ENCODE assay signal across 10 cellular contexts in the genomic region with DNA sequence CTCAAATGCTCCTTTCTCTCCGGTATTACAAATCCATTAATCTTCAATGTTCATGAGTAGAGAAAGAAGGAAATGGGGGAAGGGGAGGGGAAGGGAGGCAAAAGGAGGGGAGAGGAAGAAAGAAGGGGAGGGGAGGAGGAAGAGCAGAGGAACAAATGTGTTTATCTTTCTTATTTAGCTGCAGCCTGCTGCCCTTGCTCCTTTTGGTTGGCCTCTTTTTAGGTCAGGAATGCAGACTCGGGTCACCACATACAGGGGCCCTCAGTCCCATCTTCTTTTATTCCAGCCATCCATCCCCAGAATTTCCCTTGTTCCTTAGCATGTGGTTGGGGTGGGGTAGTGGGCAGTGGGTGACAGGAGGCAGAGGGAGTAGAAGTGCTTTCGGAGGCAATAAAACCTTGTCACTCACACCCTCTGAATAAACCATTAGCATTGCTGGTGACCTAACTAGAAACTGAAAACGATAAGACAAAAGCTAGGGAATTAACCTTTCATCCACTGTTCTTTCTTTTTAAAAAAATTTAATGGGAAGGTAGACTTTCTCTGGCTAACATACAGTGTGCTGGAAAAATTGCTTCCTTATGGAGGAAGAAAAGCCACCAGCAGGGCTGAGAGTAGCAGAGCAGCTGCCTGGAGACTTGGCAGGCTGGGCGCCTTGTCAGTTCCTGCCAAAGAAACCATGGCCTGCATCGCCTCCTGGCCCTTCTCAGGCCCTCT. TPM values are rescaled to one million over a fixed set of nuclear protein-coding genes. Genes with fewer than 3 reads are reported as not detected.
A peak's percentile ranks its signal among the peaks of the same experiment; 100 is the strongest.
DNase-seq lines count a peak whose midpoint lies in the region; ATAC-seq and TF ChIP-seq lines count a peak whose summit lies in the region.
"Had no signal": no experiment of that assay in that cellular context is flagged by ENCODE, and none has a peak within 500 bp of the region (broad histone marks: within the 10 kb centered on the region; RNA-seq: fewer than 3 reads in every experiment).

No MANE protein-coding gene starts in this region.

- H3K27ac ChIP-seq in brain microvascular endothelial cell (no peak overlapping the region), suprapubic skin (peak overlapping the region; percentile 51)
- H3K27ac ChIP-seq in effector memory CD4-positive, alpha-beta T cell (ENCODE audit: insufficient read depth, low read length, poor library complexity, severe bottlenecking): no peak overlapping the region
- H3K27ac ChIP-seq: spleen had no signal

- H3K36me3 ChIP-seq in brain microvascular endothelial cell (replicated peaks): no peaks in the 10 kb centered on the region
- H3K36me3 ChIP-seq in suprapubic skin: no peaks in the 10 kb centered on the region
- no peaks in the 10 kb centered on the region for H3K36me3 ChIP-seq in effector memory CD4-positive, alpha-beta T cell (ENCODE audit: control insufficient read depth, insufficient read depth, low read length)
- H3K36me3 ChIP-seq: spleen had no signal

- intact Hi-C loops in left colon (cut with DNase I, micrococcal nuclease): no loop called here

- H3K27me3 ChIP-seq in brain microvascular endothelial cell (replicated peaks) (no peaks in the 10 kb centered on the region), suprapubic skin (no peaks in the 10 kb centered on the region)
- H3K27me3 ChIP-seq in effector memory CD4-positive, alpha-beta T cell (replicated peaks; ENCODE audit: control insufficient read depth, insufficient read depth, low read length, poor library complexity, severe bottlenecking): no peaks in the 10 kb centered on the region
- H3K27me3 ChIP-seq: spleen had no signal

- H3K4me1 ChIP-seq in suprapubic skin: peaks cover 23% of the 10 kb centered on the region
- H3K4me1 ChIP-seq in effector memory CD4-positive, alpha-beta T cell (ENCODE audit: control insufficient read depth, insufficient read depth, low read length, poor library complexity, severe bottlenecking): no peaks in the 10 kb centered on the region
- H3K4me1 ChIP-seq: spleen had no signal

- DNase-seq in HT-29 (ENCODE audit: low spot score) (peak; percentile 11), brain microvascular endothelial cell (no peak), left colon (peak; percentile 52 to 63), suprapubic skin (ENCODE audit: low spot score in 2 of 2) (no peak), AML-193 (lab: John Stamatoyannopoulos, UW) (no peak), NCI-H2029 (lab: John Stamatoyannopoulos, UW) (no peak)
- no peak for DNase-seq in effector memory CD4-positive, alpha-beta T cell
- DNase-seq: NCI-H2171, spleen had no signal

- in situ Hi-C loops in brain microvascular endothelial cell (cut with HindIII; ENCODE audit: low pct_ligation_motif_present, low sequenced_read_pairs): no loop called here

- H3K4me3 ChIP-seq in brain microvascular endothelial cell (ENCODE audit: low read depth, low read length) (no peak overlapping the region), suprapubic skin (no peak overlapping the region)
- no peak overlapping the region for H3K4me3 ChIP-seq in effector memory CD4-positive, alpha-beta T cell (ENCODE audit: insufficient read depth, low read depth, low read length, poor library complexity, severe bottlenecking)
- H3K4me3 ChIP-seq: spleen had no signal

- TF ChIP-seq POLR2A in suprapubic skin (IDR thresholded peaks at IDR 0.05): no peak

- no peaks in the 10 kb centered on the region for H3K9me3 ChIP-seq in suprapubic skin
- no peaks in the 10 kb centered on the region for H3K9me3 ChIP-seq in effector memory CD4-positive, alpha-beta T cell (ENCODE audit: control insufficient read depth, low read length)

- 28% methylated on average over 6 of the region's 6 CpGs for WGBS in suprapubic skin

- peak; percentile 80 for ATAC-seq in left colon
- ATAC-seq in HG03378 (IDR thresholded peaks at IDR 0.05; ENCODE audit: unreplicated experiment): no peak

- TF ChIP-seq EP300 in suprapubic skin (IDR thresholded peaks at IDR 0.05): no peak

- TF ChIP-seq CTCF in brain microvascular endothelial cell (IDR thresholded peaks at IDR 0.05; ENCODE audit: low read depth, low read length, missing control alignments): peak; percentile 4
- no peak for TF ChIP-seq CTCF in suprapubic skin (IDR thresholded peaks at IDR 0.05)

RNA-seq across cellular contexts. Expression of a gene that starts 16.8 kb away (rescaled TPM):
- 8.2 and 9.1 TPM in 2 replicates for total RNA-seq in HT-29 (2014; rRNA removed; shearing (Covaris generic))
- total RNA-seq in left colon (10 to 100 TPM; 28.6 to 41.9 TPM), suprapubic skin (10 to 100 TPM in 3 of 4 donors, 1 to 10 TPM in 1; 8.0 to 18.7 (median 17.6) TPM)

Comparison
In these comparisons a context has a peak if more than half of its experiments do, and no peak if none do; other contexts are left out.
1. DNase-seq: peak in HT-29 (single experiment) and left colon (2 of 2); none in brain microvascular endothelial cell (single experiment), suprapubic skin (0 of 2), effector memory CD4-positive, alpha-beta T cell (0 of 3), AML-193 (0 of 2) and NCI-H2029 (single experiment).